25 cellular contexts compared by ENCODE assay signal in the genomic region with DNA sequence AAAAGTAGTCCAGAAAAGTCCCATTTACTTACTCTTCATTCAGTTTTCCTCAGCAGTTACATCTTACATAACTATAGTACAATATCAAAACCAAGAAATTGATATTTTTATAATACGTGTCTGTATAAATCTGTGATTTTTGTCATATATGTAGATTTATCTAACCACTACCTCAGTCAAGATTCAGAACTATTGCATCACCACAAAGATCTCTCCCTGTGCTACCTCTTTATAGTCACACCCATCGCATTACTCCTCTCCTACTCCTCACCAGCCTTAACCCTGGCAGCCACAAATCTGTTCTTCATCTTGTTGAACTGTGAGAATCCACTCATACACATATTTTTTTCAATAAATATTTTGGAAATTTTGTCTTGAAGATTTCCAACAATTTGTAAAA.
"Had no signal": no experiment of that assay in that cellular context is flagged by ENCODE, and none has a peak within 500 bp of the region (broad histone marks: within the 10 kb centered on the region; RNA-seq: fewer than 3 reads in every experiment).

No MANE protein-coding gene starts in this region.

- H3K9me3 Mint-ChIP-seq: activated naive CD4-positive, alpha-beta T cell treated with anti-CD3 and anti-CD28 coated beads, Interleukin-2, amount 50 U/mL, for 24 hours; activated naive CD8-positive, alpha-beta T cell treated with anti-CD3 and anti-CD28 coated beads, Interleukin-2, amount 50 U/mL, for 24 hours; central memory CD8-positive, alpha-beta T cell; T-helper 2 cell treated with Interferon-gamma antibody and Interleukin-4, amounts not matched to agents 5 μg/mL and 100 μg/mL, for 36 hours had no signal

- H3K27me3 Mint-ChIP-seq: activated naive CD4-positive, alpha-beta T cell treated with anti-CD3 and anti-CD28 coated beads, Interleukin-2, amount 50 U/mL, for 24 hours; activated naive CD8-positive, alpha-beta T cell treated with anti-CD3 and anti-CD28 coated beads, Interleukin-2, amount 50 U/mL, for 24 hours; brain had no signal

- H3K4me1 Mint-ChIP-seq: activated naive CD4-positive, alpha-beta T cell treated with anti-CD3 and anti-CD28 coated beads, Interleukin-2, amount 50 U/mL, for 24 hours; brain; central memory CD8-positive, alpha-beta T cell had no signal

- DNase-seq: activated CD4-positive, alpha-beta T cell treated with anti-CD3 and anti-CD28 coated beads for 48 hours; activated CD4-positive, alpha-beta T cell treated with anti-CD3 and anti-CD28 coated beads, Interleukin-2, amount 50 U/mL, for 4 hours; activated CD4-positive, CD25-positive, alpha-beta regulatory T cell treated with anti-CD3 and anti-CD28 coated beads, Interleukin-2, amount 50 U/mL, for 72 hours; activated CD8-positive, alpha-beta memory T cell treated with anti-CD3 and anti-CD28 coated beads, Interleukin-2, amount 50 U/mL, for 48 hours; activated CD8-positive, alpha-beta T cell treated with anti-CD3 and anti-CD28 coated beads, Interleukin-2, amount 10 ng/mL, durations not matched to agents 7 days and 5 days; activated naive CD4-positive, alpha-beta T cell; activated naive CD8-positive, alpha-beta T cell treated with anti-CD3 and anti-CD28 coated beads, Interleukin-2, amount 50 U/mL, for 24 hours; activated T-cell treated with anti-CD3 and anti-CD28 coated beads, Interleukin-2, amount 50 U/mL, for 1 hour; amygdala; KG1; NCI-H1092; NCI-H1417 treated with DMSO at 0.1 percent for 48 hours; NCI-H1694; NCI-H2029; NCI-H2107; NCI-H510A treated with DMSO at 0.1 percent for 48 hours; NCI-H69; NK-92 treated with Interleukin-12 subunit alpha and Interleukin-12 subunit beta, amount 100 ng/mL, for 24 hours; SIG-M5; SK-N-SH; SW 1271 had no signal

- H3K27ac Mint-ChIP-seq: activated CD8-positive, alpha-beta T cell treated with anti-CD3 and anti-CD28 coated beads, Interleukin-2, amount 10 ng/mL, durations not matched to agents 7 days and 5 days; activated naive CD4-positive, alpha-beta T cell treated with anti-CD3 and anti-CD28 coated beads, Interleukin-2, amount 50 U/mL, for 24 hours; activated naive CD8-positive, alpha-beta T cell treated with anti-CD3 and anti-CD28 coated beads, Interleukin-2, amount 50 U/mL, for 24 hours; brain; T-helper 2 cell treated with Interferon-gamma antibody and Interleukin-4, amounts not matched to agents 5 μg/mL and 100 μg/mL, for 36 hours had no signal

- ATAC-seq: activated CD8-positive, alpha-beta T cell treated with anti-CD3 and anti-CD28 coated beads, Interleukin-2, amount 10 ng/mL, durations not matched to agents 7 days and 5 days; activated naive CD8-positive, alpha-beta T cell treated with anti-CD3 and anti-CD28 coated beads, Interleukin-2, amount 50 U/mL, for 24 hours had no signal

- H3K4me2 ChIP-seq: SK-N-SH had no signal

- H3K9ac ChIP-seq: SK-N-SH had no signal

- H3K9me3 ChIP-seq: SK-N-SH had no signal

- H3K4me3 Mint-ChIP-seq: activated CD8-positive, alpha-beta T cell treated with anti-CD3 and anti-CD28 coated beads, Interleukin-2, amount 10 ng/mL, durations not matched to agents 7 days and 5 days; activated naive CD4-positive, alpha-beta T cell treated with anti-CD3 and anti-CD28 coated beads, Interleukin-2, amount 50 U/mL, for 24 hours; activated naive CD8-positive, alpha-beta T cell treated with anti-CD3 and anti-CD28 coated beads, Interleukin-2, amount 50 U/mL, for 24 hours; brain; central memory CD8-positive, alpha-beta T cell; T-helper 2 cell treated with Interferon-gamma antibody and Interleukin-4, amounts not matched to agents 5 μg/mL and 100 μg/mL, for 36 hours had no signal
